Comparison of ENCODE assay signal across 7 cellular contexts in genomic region chr6:27157461-27158315, GRCh38.
A peak's percentile ranks its signal among the peaks of the same experiment; 100 is the strongest.
DNase-seq lines count a peak whose midpoint lies in the region; ATAC-seq and TF ChIP-seq lines count a peak whose summit lies in the region.

No MANE protein-coding gene starts in this region.

- DNase-seq in NOMO-1 (lab: John Stamatoyannopoulos, UW; ENCODE audit: unreplicated experiment in 2 of 2) (peak; percentile 73 to 74), activated T-cell treated with anti-CD3 and anti-CD28 coated beads for 24 hours (ENCODE audit: low read depth) (peak; percentile 79), erythroblast (lab: John Stamatoyannopoulos, UW) (peak; percentile 87 to 91)
- peak in 8 of 9 donors; percentile 77 to 92 (median 87) for DNase-seq in naive thymus-derived CD4-positive, alpha-beta T cell
- peak; percentile 68 to 88 (median 84) for DNase-seq in stimulated activated naive CD4-positive, alpha-beta T cell (lab: John Stamatoyannopoulos, UW)

- peak; percentile 34 for TF ChIP-seq POLR2A in erythroblast (IDR thresholded peaks at IDR 0.05; ENCODE audit: low read length)

- H3K27ac Mint-ChIP-seq in naive thymus-derived CD4-positive, alpha-beta T cell, result peak overlapping the region; percentile 80 to 96 (median 92)

- POLR2A ChIA-PET in naive thymus-derived CD4-positive, alpha-beta T cell (lab: Charles Lee), result interaction anchor here (0.8 to 23.3 kb wide), 11 partner anchors 12 to 1114 kb away, joined by 3 to 795 read pairs (median 8); a partner anchor contains a TSS

- no peaks in the 10 kb centered on the region for H3K9me3 ChIP-seq in naive thymus-derived CD4-positive, alpha-beta T cell (ENCODE audit: control insufficient read depth in 2 of 3, low read length in 3 of 3)

- peaks cover 12% of the 10 kb centered on the region in 2 donors for H3K4me1 ChIP-seq in naive thymus-derived CD4-positive, alpha-beta T cell (ENCODE audit: control insufficient read depth in 2 of 2, insufficient read depth in 2 of 2, low read length in 2 of 2)

- peaks cover 29 to 47% (median 43%) of the 10 kb centered on the region in 7 donors for H3K4me1 Mint-ChIP-seq in naive thymus-derived CD4-positive, alpha-beta T cell

- H3K27me3 ChIP-seq in naive thymus-derived CD4-positive, alpha-beta T cell (ENCODE audit: control insufficient read depth in 2 of 2, insufficient read depth in 2 of 2, low read length in 2 of 2), result no peaks in the 10 kb centered on the region

- H3K27me3 Mint-ChIP-seq in naive thymus-derived CD4-positive, alpha-beta T cell, result peaks cover 0 to 6% (median 0%) of the 10 kb centered on the region in 5 donors

- peaks cover 0 to 3% (median 0%) of the 10 kb centered on the region in 5 donors for H3K36me3 Mint-ChIP-seq in naive thymus-derived CD4-positive, alpha-beta T cell

- intact Hi-C loops in naive thymus-derived CD4-positive, alpha-beta T cell (cut with micrococcal nuclease), result loop anchor here (1.0 to 5.0 kb wide), 12 partner anchors 10 to 736 kb away; a partner anchor contains a TSS

- H3K36me3 ChIP-seq in naive thymus-derived CD4-positive, alpha-beta T cell (ENCODE audit: control insufficient read depth in 2 of 3, insufficient read depth in 3 of 3, low read length in 3 of 3), result no peaks in the 10 kb centered on the region

- H3K4me3 ChIP-seq in GM12875 (ENCODE audit: low read depth, low read length), result peak overlapping the region; percentile 26
- H3K4me3 ChIP-seq in naive thymus-derived CD4-positive, alpha-beta T cell (ENCODE audit: low read length), result peak overlapping the region; percentile 76

- ATAC-seq in HG03045 (IDR thresholded peaks at IDR 0.05; ENCODE audit: unreplicated experiment), result peak; percentile 50
- ATAC-seq in naive thymus-derived CD4-positive, alpha-beta T cell, result peak; percentile 86

- CTCF ChIA-PET in naive thymus-derived CD4-positive, alpha-beta T cell (lab: Charles Lee), result interaction anchor here (0.5 to 4.3 kb wide), 8 partner anchors 10 to 1708 kb away, joined by 3 to 19 read pairs (median 4); a partner anchor contains a TSS

- peak overlapping the region; percentile 82 to 94 (median 87) for H3K4me3 Mint-ChIP-seq in naive thymus-derived CD4-positive, alpha-beta T cell

- peak; percentile 52; the same call in 1 of the 2 replicates for TF ChIP-seq CTCF in GM12875 (IDR thresholded peaks at IDR 0.05; ENCODE audit: borderline replicate concordance, insufficient read depth, low read depth, low read length)

- H3K9me3 Mint-ChIP-seq in naive thymus-derived CD4-positive, alpha-beta T cell, result peaks cover 0 to 8% (median 0%) of the 10 kb centered on the region in 11 donors

- peak overlapping the region; percentile 54 for H3K27ac ChIP-seq in naive thymus-derived CD4-positive, alpha-beta T cell (ENCODE audit: low read depth, low read length)

Comparison
In these comparisons a context has a peak if more than half of its experiments do, and no peak if none do; other contexts are left out.
1. Peak in every context shown above with its lines: DNase-seq, ATAC-seq, H3K4me3 ChIP-seq and H3K27ac ChIP-seq.